16 cellular contexts compared by ENCODE assay signal in the genomic region with DNA sequence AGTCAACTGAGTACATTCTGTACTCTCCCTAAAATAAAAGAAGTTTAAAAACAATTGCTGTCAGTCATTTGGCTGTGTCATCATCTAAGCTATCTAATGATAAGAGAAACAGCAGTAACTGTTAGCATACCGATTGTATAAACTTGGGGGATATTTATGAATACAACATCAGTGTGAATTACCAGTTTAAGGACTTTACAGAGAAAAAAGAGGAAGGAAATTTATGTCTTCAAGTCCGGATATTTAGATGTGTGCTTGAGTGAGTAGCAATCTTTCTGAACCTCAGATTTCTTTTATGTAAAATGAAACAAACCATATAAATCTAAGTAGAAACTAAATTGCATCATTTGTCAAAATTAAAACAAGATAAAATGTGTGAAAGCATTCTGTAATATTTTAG.
"Had no signal": no experiment of that assay in that cellular context is flagged by ENCODE, and none has a peak within 500 bp of the region (broad histone marks: within the 10 kb centered on the region; RNA-seq: fewer than 3 reads in every experiment).

No MANE protein-coding gene starts in this region.

- H3K4me3 Mint-ChIP-seq: activated CD4-positive, alpha-beta T cell treated with anti-CD3 and anti-CD28 coated beads, Interleukin-2, amount 10 ng/mL, durations not matched to agents 7 days and 5 days had no signal

- H3K36me3 ChIP-seq: tibial nerve, uterus had no signal

- H3K27ac Mint-ChIP-seq: activated CD4-positive, alpha-beta T cell treated with anti-CD3 and anti-CD28 coated beads, Interleukin-2, amount 10 ng/mL, durations not matched to agents 7 days and 5 days; activated naive CD4-positive, alpha-beta T cell treated with anti-CD3 and anti-CD28 coated beads, Interleukin-2, amount 50 U/mL, for 72 hours; activated T-cell treated with anti-CD3 and anti-CD28 coated beads, Interleukin-2, amount 50 U/mL, for 72 hours had no signal

- DNase-seq: activated CD4-positive, alpha-beta T cell treated with anti-CD3 and anti-CD28 coated beads, Interleukin-2, amount 10 ng/mL, durations not matched to agents 7 days and 5 days; activated CD8-positive, alpha-beta memory T cell treated with anti-CD3 and anti-CD28 coated beads, Interleukin-2, amount 50 U/mL, for 48 hours; activated gamma-delta T cell; activated T-cell treated with anti-CD3 and anti-CD28 coated beads, Interleukin-2, amount 50 U/mL, for 72 hours; amygdala; body of pancreas; left colon; naive thymus-derived CD4-positive, alpha-beta T cell; retina; stimulated activated CD4-positive, alpha-beta T cell treated with anti-CD3 and anti-CD28 coated beads, Interleukin-2, amount 100 ng/mL, for 48 hours; stimulated activated naive CD4-positive, alpha-beta T cell; uterus had no signal

- H3K9me3 Mint-ChIP-seq: activated CD4-positive, alpha-beta T cell treated with anti-CD3 and anti-CD28 coated beads, Interleukin-2, amount 10 ng/mL, durations not matched to agents 7 days and 5 days; activated naive CD4-positive, alpha-beta T cell treated with anti-CD3 and anti-CD28 coated beads, Interleukin-2, amount 50 U/mL, for 72 hours; activated T-cell treated with anti-CD3 and anti-CD28 coated beads, Interleukin-2, amount 50 U/mL, for 72 hours; naive thymus-derived CD4-positive, alpha-beta T cell had no signal

- H3K4me3 ChIP-seq: body of pancreas, lung, tibial nerve, uterus had no signal

- H3K9ac ChIP-seq: parathyroid adenoma had no signal

- ATAC-seq: activated naive CD4-positive, alpha-beta T cell treated with anti-CD3 and anti-CD28 coated beads, Interleukin-2, amount 50 U/mL, for 72 hours; activated T-cell treated with anti-CD3 and anti-CD28 coated beads, Interleukin-2, amount 50 U/mL, for 72 hours; body of pancreas; left colon; naive thymus-derived CD4-positive, alpha-beta T cell had no signal

- H3K4me1 ChIP-seq: body of pancreas, parathyroid adenoma, uterus had no signal

- H3K27me3 ChIP-seq: body of pancreas, tibial nerve, uterus had no signal

- H3K27me3 Mint-ChIP-seq: activated CD4-positive, alpha-beta T cell treated with anti-CD3 and anti-CD28 coated beads, Interleukin-2, amount 10 ng/mL, durations not matched to agents 7 days and 5 days; naive thymus-derived CD4-positive, alpha-beta T cell had no signal

- H3K27ac ChIP-seq: body of pancreas, parathyroid adenoma, tibial nerve, uterus had no signal

- H3K9me3 ChIP-seq: body of pancreas, tibial nerve, uterus had no signal

- H2AFZ ChIP-seq: parathyroid adenoma had no signal

- H3K36me3 Mint-ChIP-seq: activated naive CD4-positive, alpha-beta T cell treated with anti-CD3 and anti-CD28 coated beads, Interleukin-2, amount 50 U/mL, for 72 hours; naive thymus-derived CD4-positive, alpha-beta T cell had no signal

- H3K79me2 ChIP-seq: parathyroid adenoma had no signal
